23 cellular contexts compared by ENCODE assay signal in the genomic region with DNA sequence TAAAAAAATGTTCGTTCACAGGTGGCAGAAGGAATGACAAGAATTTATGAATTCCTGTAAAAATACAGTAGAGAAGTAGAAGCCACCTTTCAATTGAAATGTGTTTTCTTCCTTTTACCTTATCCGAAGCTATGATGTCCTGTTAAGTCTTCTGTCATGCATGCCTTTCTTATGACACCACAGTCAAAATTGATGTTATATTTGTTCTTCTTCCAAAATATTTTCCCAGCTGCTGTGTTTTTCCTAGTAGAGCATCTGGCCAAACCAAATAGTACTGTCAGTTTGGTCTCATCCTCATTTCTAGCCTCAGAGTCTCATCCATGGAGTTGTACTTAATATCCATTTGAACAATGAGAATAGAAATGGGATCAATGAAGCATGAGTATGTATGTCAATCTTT.
DNase-seq lines count a peak whose midpoint lies in the region; ATAC-seq and TF ChIP-seq lines count a peak whose summit lies in the region.
"Had no signal": no experiment of that assay in that cellular context is flagged by ENCODE, and none has a peak within 500 bp of the region (broad histone marks: within the 10 kb centered on the region; RNA-seq: fewer than 3 reads in every experiment).

No MANE protein-coding gene starts in this region.

- peak; percentile 46 for ATAC-seq in IMR-90 (ENCODE audit: low read depth)
- ATAC-seq in natural killer cell treated with Interleukin-12 subunit alpha and Interleukin-12 subunit beta and Interleukin-15 and Interleukin-18, amount 100 ng/mL, for 72 hours = no peak
- ATAC-seq: left lobe of liver had no signal

- no peak overlapping the region for H2BK12ac ChIP-seq in H9 (ENCODE audit: insufficient read length, low read depth, low read length)

- H3K9me3 Mint-ChIP-seq in Caco-2 (ENCODE audit: unreplicated experiment) (no peaks in the 10 kb centered on the region), H9 (no peaks in the 10 kb centered on the region)
- H3K9me3 Mint-ChIP-seq in natural killer cell treated with Interleukin-12 subunit alpha and Interleukin-12 subunit beta and Interleukin-15 and Interleukin-18, amount 100 ng/mL, for 72 hours = no peaks in the 10 kb centered on the region
- H3K9me3 Mint-ChIP-seq: activated B cell treated with CpG ODN at 0.5 μM for 24 hours; activated CD4-positive, alpha-beta memory T cell treated with anti-CD3 and anti-CD28 coated beads, Interleukin-2, amount 10 ng/mL, durations not matched to agents 7 days and 5 days; brain; dendritic cell treated with granulocyte-macrophage colony-stimulating factor and Interleukin-4, amounts not matched to agents 40 ng/mL and 50 ng/mL, for 4 days had no signal

- no peak overlapping the region for H3K4me3 Mint-ChIP-seq in Caco-2 (ENCODE audit: unreplicated experiment)
- no peak overlapping the region for H3K4me3 Mint-ChIP-seq in H9
- H3K4me3 Mint-ChIP-seq in natural killer cell treated with Interleukin-12 subunit alpha and Interleukin-12 subunit beta and Interleukin-15 and Interleukin-18, amount 100 ng/mL, for 72 hours = no peak overlapping the region
- H3K4me3 Mint-ChIP-seq: activated B cell treated with CpG ODN at 0.5 μM for 24 hours; activated CD4-positive, alpha-beta memory T cell treated with anti-CD3 and anti-CD28 coated beads, Interleukin-2, amount 10 ng/mL, durations not matched to agents 7 days and 5 days; brain; CD4-positive, alpha-beta memory T cell; dendritic cell treated with granulocyte-macrophage colony-stimulating factor and Interleukin-4, amounts not matched to agents 40 ng/mL and 50 ng/mL, for 4 days had no signal

- TF ChIP-seq POLR2A in IMR-90 (IDR thresholded peaks at IDR 0.05; ENCODE audit: low read depth, low read length) = no peak

- H3K36me3 Mint-ChIP-seq in Caco-2 (ENCODE audit: insufficient read depth, unreplicated experiment) = no peaks in the 10 kb centered on the region
- H3K36me3 Mint-ChIP-seq in H9 (ENCODE audit: insufficient read depth in 1 of 3, low read depth in 3 of 3) = no peaks in the 10 kb centered on the region
- no peaks in the 10 kb centered on the region for H3K36me3 Mint-ChIP-seq in natural killer cell treated with Interleukin-12 subunit alpha and Interleukin-12 subunit beta and Interleukin-15 and Interleukin-18, amount 100 ng/mL, for 72 hours
- H3K36me3 Mint-ChIP-seq: brain; CD4-positive, alpha-beta memory T cell had no signal

- H2AK9ac ChIP-seq in IMR-90 (replicated peaks; ENCODE audit: low read depth, low read length, poor library complexity) = no peak overlapping the region

- TF ChIP-seq RAD21 in IMR-90 (IDR thresholded peaks at IDR 0.05; ENCODE audit: low read length) = no peak

- no peak overlapping the region for H3K9ac ChIP-seq in IMR-90 (ENCODE audit: low read depth, low read length)
- H3K9ac ChIP-seq in H9 (ENCODE audit: extremely low read depth, insufficient read length, low read length) = no peak overlapping the region
- H3K9ac ChIP-seq: SK-N-SH had no signal

- H2BK20ac ChIP-seq in IMR-90 (ENCODE audit: low read depth, low read length) (0 out of 2 replicates have a peak overlapping the region, but pooled peaks have one; percentile 45), H9 (ENCODE audit: low read depth, low read length, poor library complexity, severe bottlenecking) (no peak overlapping the region)

- H3K14ac ChIP-seq in IMR-90 (replicated peaks; ENCODE audit: low read depth, low read length) = no peak overlapping the region
- no peak overlapping the region for H3K14ac ChIP-seq in H9 (ENCODE audit: insufficient read depth, low read length)

- H2AFZ ChIP-seq in IMR-90 (replicated peaks; ENCODE audit: low read length, poor library complexity) = no peak overlapping the region
- H2AFZ ChIP-seq in osteoblast (ENCODE audit: low read length) = no peak overlapping the region
- no peak overlapping the region for H2AFZ ChIP-seq in H9 (ENCODE audit: low read length)
- H2AFZ ChIP-seq: PC-9 had no signal

- H3K36me3 ChIP-seq in Caco-2 (ENCODE audit: control insufficient read depth, insufficient read depth, low read length) = no peaks in the 10 kb centered on the region
- no peaks in the 10 kb centered on the region for H3K36me3 ChIP-seq in IMR-90 (ENCODE audit: control insufficient read depth, insufficient read depth, low read length)
- no peaks in the 10 kb centered on the region for H3K36me3 ChIP-seq in osteoblast (ENCODE audit: insufficient read depth, low read length)
- H3K36me3 ChIP-seq: thoracic aorta had no signal

- H2BK5ac ChIP-seq in IMR-90 (ENCODE audit: low read depth, low read length, poor library complexity, severe bottlenecking) = no peak overlapping the region
- no peak overlapping the region for H2BK5ac ChIP-seq in H9 (ENCODE audit: insufficient read length, low read length)

- no peak overlapping the region for H2BK120ac ChIP-seq in IMR-90 (ENCODE audit: low read depth, low read length)
- no peak overlapping the region for H2BK120ac ChIP-seq in H9 (ENCODE audit: low read depth, low read length, poor library complexity, severe bottlenecking)

- H3K4me1 Mint-ChIP-seq in Caco-2 (ENCODE audit: low read depth, unreplicated experiment) = peaks cover 18% of the 10 kb centered on the region
- H3K4me1 Mint-ChIP-seq in H9 = peaks cover 16 to 22% of the 10 kb centered on the region in 2 experiments
- H3K4me1 Mint-ChIP-seq in natural killer cell treated with Interleukin-12 subunit alpha and Interleukin-12 subunit beta and Interleukin-15 and Interleukin-18, amount 100 ng/mL, for 72 hours (ENCODE audit: low read depth in 2 of 2) = peaks cover 0 to 8% of the 10 kb centered on the region in 2 donors
- H3K4me1 Mint-ChIP-seq: activated B cell treated with CpG ODN at 0.5 μM for 24 hours; activated CD4-positive, alpha-beta memory T cell treated with anti-CD3 and anti-CD28 coated beads, Interleukin-2, amount 10 ng/mL, durations not matched to agents 7 days and 5 days; CD4-positive, alpha-beta memory T cell had no signal

- no peak overlapping the region for H3T11ph ChIP-seq in H9 (ENCODE audit: low read length)

- peak overlapping the region; percentile 28; the same call in 1 of the 2 replicates for H3K18ac ChIP-seq in IMR-90 (ENCODE audit: low read depth, low read length)
- H3K18ac ChIP-seq in H9 (ENCODE audit: insufficient read length, low read depth, low read length) = no peak overlapping the region

- TF ChIP-seq CTCF in Caco-2 (IDR thresholded peaks at IDR 0.05; ENCODE audit: insufficient read depth in 1 of 2, low read depth in 1 of 2, low read length in 1 of 2, severe bottlenecking in 1 of 2, unreplicated experiment in 1 of 2) (no peak), IMR-90 (conservative IDR thresholded peaks at IDR 0.05; ENCODE audit: low read depth, low read length) (no peak), cardiac fibroblast (IDR thresholded peaks at IDR 0.05; ENCODE audit: low read depth, low read length) (no peak), osteoblast (IDR thresholded peaks at IDR 0.05; ENCODE audit: extremely low read depth, low read depth, low read length) (no peak), H9 (conservative IDR thresholded peaks at IDR 0.05) (no peak)

- POLR2A ChIA-PET in Caco-2 (lab: Charles Lee) (no interaction called here), IMR-90 (lab: Charles Lee; ENCODE audit: unreplicated experiment) (no interaction called here)

- DNase-seq in Caco-2 = no peak
- DNase-seq in IMR-90 = peak; percentile 63
- peak; percentile 4 to 64 for DNase-seq in cardiac fibroblast (ENCODE audit: low read depth in 2 of 2)
- DNase-seq in osteoblast (ENCODE audit: insufficient read length, low spot score, missing footprints) = no peak
- no peak for DNase-seq in OCI-M2 (lab: John Stamatoyannopoulos, UW; ENCODE audit: unreplicated experiment)
- DNase-seq in H9 = no peak
- no peak for DNase-seq in natural killer cell treated with Interleukin-12 subunit alpha and Interleukin-12 subunit beta and Interleukin-15 and Interleukin-18, amount 100 ng/mL, for 72 hours (ENCODE audit: low spot score)
- DNase-seq in DMS53 treated with DMSO at 0.1 percent for 48 hours (lab: John Stamatoyannopoulos, UW; ENCODE audit: unreplicated experiment) = no peak
- DNase-seq: activated B cell treated with CpG ODN at 0.5 μM for 24 hours; activated CD4-positive, alpha-beta memory T cell treated with anti-CD3 and anti-CD28 coated beads, Interleukin-2, amount 10 ng/mL, durations not matched to agents 7 days and 5 days; activated naive CD4-positive, alpha-beta T cell treated with anti-CD3 and anti-CD28 coated beads, Interleukin-2, amount 50 U/mL, for 16 hours; activated T-cell treated with anti-CD3 and anti-CD28 coated beads, Interleukin-2, amount 50 U/mL, for 1 hour; CD4-positive, alpha-beta memory T cell; DND-41; NCI-H1417; NCI-H2171; NCI-H774; SK-N-SH had no signal

- H2AK5ac ChIP-seq in IMR-90 (ENCODE audit: low read depth, low read length) (no peak overlapping the region), H9 (ENCODE audit: insufficient read length, low read length) (no peak overlapping the region)

- no peak overlapping the region for H3K27ac ChIP-seq in IMR-90 (ENCODE audit: insufficient read depth, low read length)
- no peak overlapping the region for H3K27ac ChIP-seq in osteoblast (ENCODE audit: low read depth, low read length)
- no peak overlapping the region for H3K27ac ChIP-seq in H9 (ENCODE audit: insufficient read length, low read depth, low read length)
- H3K27ac ChIP-seq: PC-9, thoracic aorta had no signal

- H4K5ac ChIP-seq in IMR-90 (ENCODE audit: low read depth, low read length) = no peak overlapping the region
- no peak overlapping the region for H4K5ac ChIP-seq in H9 (ENCODE audit: insufficient read length, low read depth, low read length)

- H3K27me3 ChIP-seq in Caco-2 (replicated peaks; ENCODE audit: control insufficient read depth, insufficient read depth, low read length) (no peaks in the 10 kb centered on the region), IMR-90 (ENCODE audit: control insufficient read depth, insufficient read depth, low read length) (no peaks in the 10 kb centered on the region), osteoblast (ENCODE audit: insufficient read depth, low read length) (no peaks in the 10 kb centered on the region), H9 (ENCODE audit: insufficient read depth, low read length) (no peaks in the 10 kb centered on the region)

- no peak overlapping the region for H4K91ac ChIP-seq in IMR-90 (ENCODE audit: insufficient read depth, low read depth, low read length)
- no peak overlapping the region for H4K91ac ChIP-seq in H9 (ENCODE audit: insufficient read length, low read depth, low read length)

- WGBS in IMR-90 (ENCODE audit: extremely low coverage in 2 of 2, insufficient read length in 1 of 2), 2 experiments = no CpG with 5 or more reads among the region's 2 CpGs
- no CpG with 5 or more reads among the region's 2 CpGs for WGBS in H9 (ENCODE audit: extremely low coverage, insufficient read length, low lambda C conversion rate)

- H3K23me2 ChIP-seq in H9 (ENCODE audit: insufficient read length, low read depth, low read length, poor library complexity, severe bottlenecking) = no peaks in the 10 kb centered on the region

- peaks cover 0 to 3% of the 10 kb centered on the region in 2 experiments; a peak in 1 of 4 replicates for H3K79me1 ChIP-seq in IMR-90 (ENCODE audit: low read depth in 1 of 2, low read length in 2 of 2)
- no peaks in the 10 kb centered on the region for H3K79me1 ChIP-seq in H9 (ENCODE audit: insufficient read depth, low read depth, low read length, poor library complexity, severe bottlenecking)

- H3K4me2 ChIP-seq in IMR-90 (ENCODE audit: low read depth, low read length) (no peak overlapping the region), osteoblast (ENCODE audit: insufficient read depth, low read length) (peak overlapping the region; percentile 33), H9 (ENCODE audit: insufficient read depth, insufficient read length, low read length) (no peak overlapping the region)
- H3K4me2 ChIP-seq: PC-9, SK-N-SH had no signal

- in situ Hi-C loops in IMR-90 (cut with MboI; ENCODE audit: low sequenced_read_pairs) = no loop called here

- H4K20me1 ChIP-seq in IMR-90 (ENCODE audit: insufficient read depth, low read length) = no peaks in the 10 kb centered on the region
- H4K20me1 ChIP-seq in osteoblast (ENCODE audit: insufficient read depth, low read length) = no peaks in the 10 kb centered on the region
- H4K20me1 ChIP-seq in H9 (ENCODE audit: control insufficient read depth, insufficient read depth, insufficient read length) = no peaks in the 10 kb centered on the region

- H4K8ac ChIP-seq in IMR-90 (ENCODE audit: low read depth in 2 of 2, low read length in 2 of 2) = no peak overlapping the region
- no peak overlapping the region for H4K8ac ChIP-seq in H9 (replicated peaks; ENCODE audit: insufficient read length, low read depth, low read length)

- CTCF ChIA-PET in Caco-2 (lab: Charles Lee) = no interaction called here
- CTCF ChIA-PET in IMR-90 (lab: Yijun Ruan, JAX) = interaction anchor here (0.6 kb wide), 1 partner anchor 81 kb away, joined by 3 read pairs; no protein-coding TSS in a partner anchor

- peaks cover 3% of the 10 kb centered on the region; the same call in 1 of the 2 replicates for H3K9me1 ChIP-seq in IMR-90 (ENCODE audit: insufficient read depth, low read length)

- H3K23ac ChIP-seq in IMR-90 (ENCODE audit: low read depth, low read length) (no peak overlapping the region), H9 (ENCODE audit: insufficient read length, low read depth, low read length) (no peak overlapping the region)

- H3K56ac ChIP-seq in IMR-90 (ENCODE audit: extremely low read depth, insufficient read depth, low read length) (no peak overlapping the region), H9 (ENCODE audit: insufficient read length, low read depth, low read length) (no peak overlapping the region)

- no TSS peak for BruUV-seq in Caco-2 (replicated peaks; lab: Mats Ljungman, UMichigan)
- no TSS peak for BruUV-seq in IMR-90 (replicated peaks; lab: Mats Ljungman, UMichigan)

- H3K79me2 ChIP-seq in osteoblast (ENCODE audit: insufficient read depth, low read length) (no peaks in the 10 kb centered on the region), H9 (ENCODE audit: insufficient read depth, low read length) (no peaks in the 10 kb centered on the region)

- H3K27me3 Mint-ChIP-seq in Caco-2 (ENCODE audit: insufficient read depth, unreplicated experiment) (no peaks in the 10 kb centered on the region), H9 (ENCODE audit: low read depth) (no peaks in the 10 kb centered on the region)
- no peaks in the 10 kb centered on the region for H3K27me3 Mint-ChIP-seq in natural killer cell treated with Interleukin-12 subunit alpha and Interleukin-12 subunit beta and Interleukin-15 and Interleukin-18, amount 100 ng/mL, for 72 hours
- H3K27me3 Mint-ChIP-seq: activated B cell treated with CpG ODN at 0.5 μM for 24 hours; activated CD4-positive, alpha-beta memory T cell treated with anti-CD3 and anti-CD28 coated beads, Interleukin-2, amount 10 ng/mL, durations not matched to agents 7 days and 5 days; brain; CD4-positive, alpha-beta memory T cell; dendritic cell treated with granulocyte-macrophage colony-stimulating factor and Interleukin-4, amounts not matched to agents 40 ng/mL and 50 ng/mL, for 4 days had no signal

- H2BK15ac ChIP-seq in IMR-90 (ENCODE audit: low read depth, low read length) (no peak overlapping the region), H9 (ENCODE audit: low read depth, low read length) (no peak overlapping the region)

- intact Hi-C loops in Caco-2 (cut with micrococcal nuclease; ENCODE audit: unreplicated experiment) = no loop called here
- intact Hi-C loops in IMR-90 (cut with micrococcal nuclease) = no loop called here

- dilution Hi-C loops in IMR-90 (cut with HindIII; ENCODE audit: low sequenced_read_pairs, unreplicated experiment) = no loop called here

- H3K9me3 ChIP-seq in Caco-2 (no peaks in the 10 kb centered on the region), IMR-90 (ENCODE audit: control insufficient read depth, insufficient read depth, low read length) (no peaks in the 10 kb centered on the region), osteoblast (ENCODE audit: low read depth, low read length) (no peaks in the 10 kb centered on the region), H9 (ENCODE audit: control insufficient read depth, low read depth, low read length) (no peaks in the 10 kb centered on the region)
- H3K9me3 ChIP-seq: SK-N-SH, thoracic aorta had no signal

- H3K27ac Mint-ChIP-seq in Caco-2 (ENCODE audit: unreplicated experiment) (peak overlapping the region; percentile 1), H9 (no peak overlapping the region)
- no peak overlapping the region for H3K27ac Mint-ChIP-seq in natural killer cell treated with Interleukin-12 subunit alpha and Interleukin-12 subunit beta and Interleukin-15 and Interleukin-18, amount 100 ng/mL, for 72 hours
- H3K27ac Mint-ChIP-seq: activated B cell treated with CpG ODN at 0.5 μM for 24 hours; activated CD4-positive, alpha-beta memory T cell treated with anti-CD3 and anti-CD28 coated beads, Interleukin-2, amount 10 ng/mL, durations not matched to agents 7 days and 5 days; brain; CD4-positive, alpha-beta memory T cell; dendritic cell treated with granulocyte-macrophage colony-stimulating factor and Interleukin-4, amounts not matched to agents 40 ng/mL and 50 ng/mL, for 4 days had no signal

- H3K4ac ChIP-seq in IMR-90 (ENCODE audit: low read depth, low read length) (no peak overlapping the region), H9 (ENCODE audit: low read depth, low read length) (no peak overlapping the region)

- peaks cover 27% of the 10 kb centered on the region for H3K4me1 ChIP-seq in Caco-2
- H3K4me1 ChIP-seq in IMR-90 (ENCODE audit: control insufficient read depth, insufficient read depth, low read length) = peaks cover 12% of the 10 kb centered on the region
- H3K4me1 ChIP-seq in osteoblast (ENCODE audit: insufficient read depth, low read length) = peaks cover 22% of the 10 kb centered on the region
- H3K4me1 ChIP-seq in H9 (ENCODE audit: insufficient read depth, low read length) = no peaks in the 10 kb centered on the region; the same call in 1 of the 2 replicates

- H3K4me3 ChIP-seq in Caco-2 (ENCODE audit: low read depth, low read length) (no peak overlapping the region), IMR-90 (ENCODE audit: insufficient read depth, low read depth, low read length) (no peak overlapping the region), cardiac fibroblast (replicated peaks in 1 of 2; ENCODE audit: low read depth in 2 of 2, low read length in 2 of 2) (no peak overlapping the region), osteoblast (ENCODE audit: insufficient read depth, low read length) (no peak overlapping the region)
- H3K4me3 ChIP-seq: PC-9, thoracic aorta had no signal

Comparison
In these comparisons a context has a peak if more than half of its experiments do, and no peak if none do; other contexts are left out.
1. DNase-seq: peak in IMR-90 (single experiment) and cardiac fibroblast (2 of 2); none in Caco-2 (0 of 2), osteoblast (single experiment), OCI-M2 (single experiment), H9 (single experiment), natural killer cell treated with Interleukin-12 subunit alpha and Interleukin-12 subunit beta and Interleukin-15 and Interleukin-18, amount 100 ng/mL, for 72 hours (single experiment) and DMS53 treated with DMSO at 0.1 percent for 48 hours (single experiment).